Comparison of ENCODE assay signal across 8 cellular contexts in the genomic region with DNA sequence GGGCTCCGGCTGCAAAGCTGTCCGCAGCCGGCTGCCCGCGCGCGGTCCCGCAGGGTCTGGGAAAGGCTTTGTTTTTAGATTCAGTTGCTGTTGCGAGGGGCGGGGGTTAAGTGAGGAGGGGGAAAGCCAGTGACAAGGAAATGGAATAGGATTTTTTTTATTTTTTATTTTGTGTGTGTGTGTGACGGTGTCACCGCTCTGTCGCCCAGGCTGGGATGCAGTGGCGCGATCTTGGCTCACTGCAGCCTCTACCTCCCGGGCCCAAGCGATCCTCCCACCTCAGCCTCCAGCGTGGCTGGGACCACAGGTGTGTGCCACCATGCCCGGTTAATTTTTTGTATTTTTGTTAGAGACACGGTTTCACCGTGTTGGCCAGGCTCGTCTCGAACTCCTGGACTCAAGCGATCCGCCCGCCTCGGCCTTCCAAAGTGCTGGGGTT. TPM values are rescaled to one million over a fixed set of nuclear protein-coding genes. Genes with fewer than 3 reads are reported as not detected.
DNase-seq lines count a peak whose midpoint lies in the region; ATAC-seq, FAIRE-seq and TF ChIP-seq lines count a peak whose summit lies in the region.

No MANE protein-coding gene starts in this region.

- H3K4me3 Mint-ChIP-seq in activated T-cell treated with anti-CD3 and anti-CD28 coated beads, Interleukin-2, amount 50 U/mL, for 4 hours: peak overlapping the region; percentile 78

- no peak for TF ChIP-seq CTCF in HFF-Myc (IDR thresholded peaks at IDR 0.05; ENCODE audit: low read depth, low read length, missing control alignments)
- no peak for TF ChIP-seq CTCF in right atrium auricular region (IDR thresholded peaks at IDR 0.05)

- H3K4me3 ChIP-seq in HFF-Myc (replicated peaks; ENCODE audit: low read depth, low read length) (peak overlapping the region; percentile 80), right atrium auricular region (peak overlapping the region; percentile 79 to 86), small intestine (ENCODE audit: low read depth in 1 of 2, low read length in 2 of 2) (peak overlapping the region; percentile 80 to 91)

- H3K27me3 ChIP-seq in right atrium auricular region (no peaks in the 10 kb centered on the region), small intestine (ENCODE audit: control insufficient read depth in 2 of 2, insufficient read depth in 2 of 2, low read length in 2 of 2) (no peaks in the 10 kb centered on the region)

- no peak for ATAC-seq in activated T-cell treated with anti-CD3 and anti-CD28 coated beads, Interleukin-2, amount 50 U/mL, for 4 hours
- ATAC-seq in GM19324 (IDR thresholded peaks at IDR 0.05; ENCODE audit: low FRiP score, unreplicated experiment): no peak

- peak overlapping the region; percentile 95 to 99 for H3K27ac ChIP-seq in right atrium auricular region
- H3K27ac ChIP-seq in small intestine (ENCODE audit: low read depth in 1 of 2, low read length in 1 of 2): peak overlapping the region; percentile 99

- no peaks in the 10 kb centered on the region for H3K9me3 Mint-ChIP-seq in activated T-cell treated with anti-CD3 and anti-CD28 coated beads, Interleukin-2, amount 50 U/mL, for 4 hours

- FAIRE-seq in small intestine (lab: Jason Lieb, UNC): no peak

- peaks cover 0 to 34% of the 10 kb centered on the region in 2 donors for H3K4me1 ChIP-seq in right atrium auricular region
- H3K4me1 ChIP-seq in small intestine (ENCODE audit: control insufficient read depth in 2 of 2, insufficient read depth in 1 of 2, low read depth in 1 of 2, low read length in 1 of 2): peaks cover 2 to 20% of the 10 kb centered on the region in 2 donors

- peaks cover 75% of the 10 kb centered on the region for H3K4me1 Mint-ChIP-seq in activated T-cell treated with anti-CD3 and anti-CD28 coated beads, Interleukin-2, amount 50 U/mL, for 4 hours (ENCODE audit: low read depth)

- no peaks in the 10 kb centered on the region for H3K9me3 ChIP-seq in right atrium auricular region
- no peaks in the 10 kb centered on the region for H3K9me3 ChIP-seq in small intestine (ENCODE audit: control insufficient read depth, low read depth)

- no peaks in the 10 kb centered on the region for H3K36me3 Mint-ChIP-seq in activated T-cell treated with anti-CD3 and anti-CD28 coated beads, Interleukin-2, amount 50 U/mL, for 4 hours (ENCODE audit: insufficient read depth)

- WGBS in small intestine, 3 donors: 39 to 47% (median 43%) methylated on average over 27 of the region's 27 CpGs

- DNase-seq in HFF-Myc (ENCODE audit: extremely low read depth, low read depth) (no peak), right atrium auricular region (ENCODE audit: low spot score) (no peak), small intestine (no peak), NCI-H1436 treated with DMSO at 0.1 percent for 48 hours (lab: John Stamatoyannopoulos, UW) (no peak), NCI-H1694 treated with DMSO at 0.1 percent for 48 hours (lab: John Stamatoyannopoulos, UW) (no peak), NCI-H82 (lab: John Stamatoyannopoulos, UW) (no peak)
- no peak for DNase-seq in activated T-cell treated with anti-CD3 and anti-CD28 coated beads, Interleukin-2, amount 50 U/mL, for 4 hours

- H3K27me3 Mint-ChIP-seq in activated T-cell treated with anti-CD3 and anti-CD28 coated beads, Interleukin-2, amount 50 U/mL, for 4 hours (ENCODE audit: low read depth): no peaks in the 10 kb centered on the region

- H3K36me3 ChIP-seq in right atrium auricular region (no peaks in the 10 kb centered on the region), small intestine (ENCODE audit: control insufficient read depth in 2 of 2, insufficient read depth in 2 of 2, low read length in 2 of 2) (no peaks in the 10 kb centered on the region)

RNA-seq across cellular contexts. Expression of a gene that starts 0.6 kb away (rescaled TPM):
- 10 to 100 TPM; 15.0 to 19.4 (median 16.1) TPM for total RNA-seq in activated T-cell treated with anti-CD3 and anti-CD28 coated beads, Interleukin-2, amount 50 U/mL, for 4 hours
- 10 to 100 TPM; 13.8 to 15.6 TPM for total RNA-seq in right atrium auricular region
- 10 to 100 TPM; 34.1 to 65.1 (median 43.6) TPM for polyA plus RNA-seq in small intestine

RNA-seq across cellular contexts. Expression of a gene that starts 38.0 kb away (rescaled TPM):
- total RNA-seq in activated T-cell treated with anti-CD3 and anti-CD28 coated beads, Interleukin-2, amount 50 U/mL, for 4 hours: under 1 TPM in 1 of 3 donors, not detected in 2; 0.19 TPM
- total RNA-seq in right atrium auricular region: under 1 TPM; 0.33 to 0.35 TPM
- under 1 TPM; 0.33 to 0.81 (median 0.67) TPM for polyA plus RNA-seq in small intestine

RNA-seq across cellular contexts. Expression of a gene that starts 58.9 kb away (rescaled TPM):
- total RNA-seq in activated T-cell treated with anti-CD3 and anti-CD28 coated beads, Interleukin-2, amount 50 U/mL, for 4 hours: 10 to 100 TPM in 2 of 3 donors, 1 to 10 TPM in 1; 7.3 to 11.9 (median 10.2) TPM
- 10 to 100 TPM; 56.4 to 98.0 TPM for total RNA-seq in right atrium auricular region
- polyA plus RNA-seq in small intestine: 1 to 10 TPM in 2 of 3 donors, under 1 TPM in 1; 0.67 to 3.2 (median 1.9) TPM

Comparison
In these comparisons a context has a peak if more than half of its experiments do, and no peak if none do; other contexts are left out.
1. RNA of a gene that starts 58.9 kb away (total RNA-seq): 56.4 to 98.0 TPM in right atrium auricular region; 7.3 to 11.9 TPM in activated T-cell treated with anti-CD3 and anti-CD28 coated beads, Interleukin-2, amount 50 U/mL, for 4 hours; every median in the first group is over 4 times any median in the second.
2. Peak in every context shown above with its lines, with median percentiles within 50 percentile points of each other: H3K4me3 ChIP-seq.